Comparison of ENCODE assay signal across 1 cellular context in the genomic region with DNA sequence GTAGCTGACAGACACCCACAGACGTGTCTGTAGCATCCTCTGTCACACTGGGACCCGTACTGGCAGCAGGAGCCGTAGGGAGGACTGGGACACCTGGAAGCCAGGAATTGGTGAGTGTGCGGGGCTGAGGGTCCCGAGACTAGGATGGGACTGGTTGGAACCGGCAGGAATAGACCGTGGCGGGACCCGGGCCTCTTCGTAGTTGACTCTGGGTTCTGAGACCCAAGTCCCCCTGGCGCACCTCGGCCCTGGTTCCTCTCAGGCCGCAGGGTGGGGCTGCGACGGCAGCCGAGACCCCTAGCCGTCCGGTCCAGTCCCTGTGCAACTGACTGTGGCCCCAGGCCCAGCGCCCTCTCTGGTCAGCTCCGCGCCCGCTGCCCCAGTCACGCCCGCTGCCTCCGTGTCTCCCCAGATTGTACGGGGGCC.
TF ChIP-seq lines count a peak whose summit lies in the region.

No MANE protein-coding gene starts in this region.

TF ChIP-seq in WTC11, 78 proteins besides CTCF, POLR2A, EP300 and RAD21 (continued from another document):
- no peak for TF ChIP-seq PREB (CRISPR knock-in tag; IDR thresholded peaks at IDR 0.05; ENCODE audit: borderline replicate concordance)
- 0 out of 2 replicates have a peak, but pooled peaks have one; percentile 22 for TF ChIP-seq FOXP1 (CRISPR knock-in tag; IDR thresholded peaks at IDR 0.05; ENCODE audit: borderline replicate concordance)
- TF ChIP-seq, protein P1, sequence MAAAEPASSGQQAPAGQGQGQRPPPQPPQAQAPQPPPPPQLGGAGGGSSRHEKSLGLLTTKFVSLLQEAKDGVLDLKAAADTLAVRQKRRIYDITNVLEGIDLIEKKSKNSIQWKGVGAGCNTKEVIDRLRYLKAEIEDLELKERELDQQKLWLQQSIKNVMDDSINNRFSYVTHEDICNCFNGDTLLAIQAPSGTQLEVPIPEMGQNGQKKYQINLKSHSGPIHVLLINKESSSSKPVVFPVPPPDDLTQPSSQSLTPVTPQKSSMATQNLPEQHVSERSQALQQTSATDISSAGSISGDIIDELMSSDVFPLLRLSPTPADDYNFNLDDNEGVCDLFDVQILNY (CRISPR knock-in tag; IDR thresholded peaks at IDR 0.05) = no peak
- no peak for TF ChIP-seq FOXP4 (CRISPR knock-in tag; IDR thresholded peaks at IDR 0.05)
- no peak for TF ChIP-seq GABPB1 (CRISPR knock-in tag; IDR thresholded peaks at IDR 0.05)
- TF ChIP-seq ZSCAN18 (CRISPR knock-in tag; IDR thresholded peaks at IDR 0.05) = no peak
- no peak for TF ChIP-seq ESRRA (CRISPR knock-in tag; IDR thresholded peaks at IDR 0.05; ENCODE audit: borderline replicate concordance)
- TF ChIP-seq ZNF281 (CRISPR knock-in tag; IDR thresholded peaks at IDR 0.05) = no peak
- 0 out of 2 replicates have a peak, but pooled peaks have one; percentile 39 for TF ChIP-seq TEAD1 (CRISPR knock-in tag; IDR thresholded peaks at IDR 0.05)
- no peak for TF ChIP-seq CREB1 (CRISPR knock-in tag; IDR thresholded peaks at IDR 0.05)
TF ChIP-seq in WTC11: peak in this region for 6.
